ENCODE assay signal across 8 cellular contexts in genomic region chr7:29345590-29345989, GRCh38.
DNase-seq lines count a peak whose midpoint lies in the region; ATAC-seq lines count a peak whose summit lies in the region.

No MANE protein-coding gene starts in this region.

- no peaks in the 10 kb centered on the region for H3K27me3 ChIP-seq in layer of hippocampus (ENCODE audit: control insufficient read depth, insufficient read depth, low read length)

- peak; percentile 47 for DNase-seq in NCI-H1105 treated with DMSO at 0.1 percent for 48 hours (lab: John Stamatoyannopoulos, UW)
- DNase-seq in NCI-H1105 (lab: John Stamatoyannopoulos, UW): no peak
- DNase-seq in NAMALWA (ENCODE audit: low spot score): peak; percentile 51
- DNase-seq in amniotic epithelial cell (ENCODE audit: low read depth): peak; percentile 33
- DNase-seq in stimulated activated CD4-positive, alpha-beta T cell treated with anti-CD3 and anti-CD28 coated beads, Interleukin-4, amount 100 ng/mL, for 24 hours: no peak

- no peak for ATAC-seq in GM18858 (IDR thresholded peaks at IDR 0.05; ENCODE audit: unreplicated experiment)
- no peak for ATAC-seq in GM21526 (IDR thresholded peaks at IDR 0.05; ENCODE audit: low FRiP score, unreplicated experiment)

- H3K27ac ChIP-seq in layer of hippocampus (ENCODE audit: low read depth, low read length): peak overlapping the region; percentile 15

Comparison
In these comparisons a context has a peak if more than half of its experiments do, and no peak if none do; other contexts are left out.
1. DNase-seq: peak in NCI-H1105 treated with DMSO at 0.1 percent for 48 hours (single experiment), NAMALWA (single experiment) and amniotic epithelial cell (single experiment); none in NCI-H1105 (single experiment) and stimulated activated CD4-positive, alpha-beta T cell treated with anti-CD3 and anti-CD28 coated beads, Interleukin-4, amount 100 ng/mL, for 24 hours (single experiment).